15 cellular contexts compared by ENCODE assay signal in the genomic region with DNA sequence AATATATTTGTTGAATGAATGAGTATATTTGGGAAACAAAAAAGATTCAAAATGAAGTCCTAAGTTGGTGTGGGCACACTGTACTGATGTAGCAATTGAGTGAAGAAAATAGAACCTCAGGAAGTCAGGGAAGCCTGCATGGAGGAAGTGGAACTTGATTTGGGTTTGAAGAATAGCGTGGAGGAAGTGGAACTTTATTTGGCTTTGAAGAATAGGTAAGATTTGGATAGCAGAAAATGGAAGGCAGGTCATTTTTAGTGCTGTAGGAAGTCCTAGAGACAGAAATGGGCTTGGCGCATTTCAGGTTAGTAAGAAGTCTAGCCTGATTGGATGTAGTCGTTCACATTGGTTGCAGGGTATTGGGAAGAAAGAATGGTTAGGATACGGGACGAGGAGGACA. TPM values are rescaled to one million over a fixed set of nuclear protein-coding genes. Genes with fewer than 3 reads are reported as not detected.
DNase-seq lines count a peak whose midpoint lies in the region; ATAC-seq and TF ChIP-seq lines count a peak whose summit lies in the region.
"Had no signal": no experiment of that assay in that cellular context is flagged by ENCODE, and none has a peak within 500 bp of the region (broad histone marks: within the 10 kb centered on the region; RNA-seq: fewer than 3 reads in every experiment).

No MANE protein-coding gene starts in this region.

- peaks cover 75% of the 10 kb centered on the region for H3K36me3 Mint-ChIP-seq in activated CD8-positive, alpha-beta memory T cell treated with anti-CD3 and anti-CD28 coated beads, Interleukin-2, amount 10 ng/mL, durations not matched to agents 7 days and 5 days

- no peak overlapping the region for H3K4me3 ChIP-seq in NB4 (ENCODE audit: low read depth, low read length)
- H3K4me3 ChIP-seq in colonic mucosa, result no peak overlapping the region
- no peak overlapping the region for H3K4me3 ChIP-seq in thoracic aorta
- H3K4me3 ChIP-seq: right atrium auricular region had no signal

- TF ChIP-seq CTCF in NB4 (IDR thresholded peaks at IDR 0.05; ENCODE audit: low read depth, low read length) (no peak), colonic mucosa (IDR thresholded peaks at IDR 0.05) (no peak), thoracic aorta (IDR thresholded peaks at IDR 0.05) (no peak)

- H3K27me3 Mint-ChIP-seq in activated CD8-positive, alpha-beta memory T cell treated with anti-CD3 and anti-CD28 coated beads, Interleukin-2, amount 10 ng/mL, durations not matched to agents 7 days and 5 days, result no peaks in the 10 kb centered on the region
- H3K27me3 Mint-ChIP-seq: stimulated activated naive CD8-positive, alpha-beta T cell treated with anti-CD3 and anti-CD28 coated beads, Interleukin-15, amount 100 ng/mL, for 72 hours had no signal

- H3K9me3 ChIP-seq in colonic mucosa, result no peaks in the 10 kb centered on the region
- H3K9me3 ChIP-seq in thoracic aorta, result peaks cover 3% of the 10 kb centered on the region

- ATAC-seq in activated CD8-positive, alpha-beta memory T cell treated with anti-CD3 and anti-CD28 coated beads, Interleukin-2, amount 10 ng/mL, durations not matched to agents 7 days and 5 days, result no peak
- no peak for ATAC-seq in thoracic aorta (ENCODE audit: insufficient number of reproducible peaks, low FRiP score, low read depth)
- ATAC-seq: stimulated activated naive CD8-positive, alpha-beta T cell treated with anti-CD3 and anti-CD28 coated beads, Interleukin-15, amount 100 ng/mL, for 72 hours had no signal

- CTCF ChIA-PET in activated CD8-positive, alpha-beta memory T cell treated with anti-CD3 and anti-CD28 coated beads, Interleukin-2, amount 10 ng/mL, durations not matched to agents 7 days and 5 days (lab: Charles Lee), result no interaction called here

- H3K4me1 ChIP-seq in colonic mucosa (no peaks in the 10 kb centered on the region), thoracic aorta (ENCODE audit: control insufficient read depth in 1 of 2, low read depth in 2 of 2) (peaks cover 47 to 79% of the 10 kb centered on the region in 2 donors)

- no peak overlapping the region for H3K9ac ChIP-seq in colonic mucosa (ENCODE audit: low read depth in 2 of 2, low read length in 2 of 2)

- no peaks in the 10 kb centered on the region for H3K36me3 ChIP-seq in colonic mucosa
- H3K36me3 ChIP-seq in thoracic aorta, result no peaks in the 10 kb centered on the region
- H3K36me3 ChIP-seq: right atrium auricular region had no signal

- H3K27me3 ChIP-seq in colonic mucosa (no peaks in the 10 kb centered on the region), thoracic aorta (replicated peaks; ENCODE audit: insufficient read depth) (no peaks in the 10 kb centered on the region)
- H3K27me3 ChIP-seq: right atrium auricular region had no signal

- no peak for TF ChIP-seq POLR2A in NB4 (IDR thresholded peaks at IDR 0.05; ENCODE audit: extremely low read depth, insufficient read length)

- peaks cover 58% of the 10 kb centered on the region for H3K4me1 Mint-ChIP-seq in activated CD8-positive, alpha-beta memory T cell treated with anti-CD3 and anti-CD28 coated beads, Interleukin-2, amount 10 ng/mL, durations not matched to agents 7 days and 5 days

- H3K4me3 Mint-ChIP-seq in activated CD8-positive, alpha-beta memory T cell treated with anti-CD3 and anti-CD28 coated beads, Interleukin-2, amount 10 ng/mL, durations not matched to agents 7 days and 5 days, result no peak overlapping the region
- H3K4me3 Mint-ChIP-seq: stimulated activated naive CD8-positive, alpha-beta T cell treated with anti-CD3 and anti-CD28 coated beads, Interleukin-15, amount 100 ng/mL, for 72 hours had no signal

- H3K9me3 Mint-ChIP-seq in activated CD8-positive, alpha-beta memory T cell treated with anti-CD3 and anti-CD28 coated beads, Interleukin-2, amount 10 ng/mL, durations not matched to agents 7 days and 5 days (ENCODE audit: low read depth), result peaks cover 18% of the 10 kb centered on the region

- DNase-seq in activated CD8-positive, alpha-beta memory T cell treated with anti-CD3 and anti-CD28 coated beads, Interleukin-2, amount 10 ng/mL, durations not matched to agents 7 days and 5 days, result no peak
- no peak for DNase-seq in activated CD8-positive, alpha-beta memory T cell treated with anti-CD3 and anti-CD28 coated beads for 24 hours
- peak; percentile 26 for DNase-seq in NB4 (ENCODE audit: low read depth)
- DNase-seq in colonic mucosa, result peak; percentile 3
- DNase-seq in thoracic aorta (ENCODE audit: low spot score), result no peak
- no peak for DNase-seq in A172 (ENCODE audit: low spot score)
- DNase-seq in ecto neural progenitor cell (ENCODE audit: low spot score), result no peak
- DNase-seq in H4 (ENCODE audit: low spot score), result no peak
- DNase-seq: foreskin fibroblast; NCI-H1092; NCI-H2107; NCI-H69; stimulated activated naive CD8-positive, alpha-beta T cell treated with anti-CD3 and anti-CD28 coated beads, Interleukin-15, amount 100 ng/mL, for 72 hours had no signal

- intact Hi-C loops in colonic mucosa (cut with DNase I), result no loop called here

- no peak overlapping the region for H3K27ac ChIP-seq in colonic mucosa
- H3K27ac ChIP-seq in thoracic aorta, result peak overlapping the region; percentile 37 to 60
- H3K27ac ChIP-seq: right atrium auricular region, VCaP had no signal

- peak overlapping the region; percentile 8 for H3K27ac Mint-ChIP-seq in activated CD8-positive, alpha-beta memory T cell treated with anti-CD3 and anti-CD28 coated beads, Interleukin-2, amount 10 ng/mL, durations not matched to agents 7 days and 5 days
- H3K27ac Mint-ChIP-seq: stimulated activated naive CD8-positive, alpha-beta T cell treated with anti-CD3 and anti-CD28 coated beads, Interleukin-15, amount 100 ng/mL, for 72 hours had no signal

RNA-seq across cellular contexts. Expression of a gene that starts 5.4 kb away (rescaled TPM):
- total RNA-seq in activated CD8-positive, alpha-beta memory T cell treated with anti-CD3 and anti-CD28 coated beads, Interleukin-2, amount 10 ng/mL, durations not matched to agents 7 days and 5 days, result 100 to 1,000 TPM; 277 to 318 TPM
- total RNA-seq in colonic mucosa, result 100 to 1,000 TPM in 1 of 2 donors, 10 to 100 TPM in 1; 77.9 to 109 TPM
- total RNA-seq in thoracic aorta, result 10 to 100 TPM; 80.4 to 91.9 TPM
- 251 and 335 TPM in 2 replicates for total RNA-seq in A172 (2014; rRNA removed; shearing (Covaris generic))
- total RNA-seq in H4 (2014; rRNA removed; shearing (Covaris generic)), result 49.7 and 53.1 TPM in 2 replicates

Comparison
In these comparisons a context has a peak if more than half of its experiments do, and no peak if none do; other contexts are left out.
1. DNase-seq: peak in NB4 (single experiment) and colonic mucosa (single experiment); none in activated CD8-positive, alpha-beta memory T cell treated with anti-CD3 and anti-CD28 coated beads, Interleukin-2, amount 10 ng/mL, durations not matched to agents 7 days and 5 days (single experiment), activated CD8-positive, alpha-beta memory T cell treated with anti-CD3 and anti-CD28 coated beads for 24 hours (single experiment), thoracic aorta (single experiment), A172 (single experiment), ecto neural progenitor cell (single experiment) and H4 (single experiment).